Comparison of ENCODE assay signal across 11 cellular contexts in the genomic region with DNA sequence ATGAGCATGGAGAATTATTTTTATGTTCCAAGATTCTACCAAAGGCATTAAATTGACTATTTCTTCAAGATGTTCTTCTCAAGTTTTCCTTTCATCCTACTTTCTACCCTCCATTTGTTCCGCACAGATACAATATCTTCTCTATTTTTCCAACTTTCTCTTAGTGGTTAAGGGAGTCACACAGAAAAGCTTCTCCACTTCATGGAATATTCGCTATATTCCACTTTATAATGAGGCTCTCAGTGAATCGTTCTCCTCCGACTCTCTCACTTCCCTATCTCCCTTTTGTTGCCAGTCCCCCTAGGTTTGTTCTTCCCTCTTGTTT. TPM values are rescaled to one million over a fixed set of nuclear protein-coding genes. Genes with fewer than 3 reads are reported as not detected.
A peak's percentile ranks its signal among the peaks of the same experiment; 100 is the strongest.
DNase-seq lines count a peak whose midpoint lies in the region; TF ChIP-seq lines count a peak whose summit lies in the region.
"Had no signal": no experiment of that assay in that cellular context is flagged by ENCODE, and none has a peak within 500 bp of the region (broad histone marks: within the 10 kb centered on the region; RNA-seq: fewer than 3 reads in every experiment).

No MANE protein-coding gene starts in this region.

- in situ Hi-C loops in mammary epithelial cell (cut with MboI; ENCODE audit: low sequenced_read_pairs in 2 of 2): no loop called here

- peaks cover 11% of the 10 kb centered on the region for H3K4me1 Mint-ChIP-seq in activated CD4-positive, alpha-beta T cell treated with anti-CD3 and anti-CD28 coated beads, Interleukin-2, amount 10 ng/mL, durations not matched to agents 7 days and 5 days

- CTCF ChIA-PET in mammary epithelial cell (lab: Charles Lee; ENCODE audit: low non-redundant PET): no interaction called here
- CTCF ChIA-PET in activated CD4-positive, alpha-beta T cell treated with anti-CD3 and anti-CD28 coated beads, Interleukin-2, amount 10 ng/mL, durations not matched to agents 7 days and 5 days (lab: Charles Lee): no interaction called here

- H2AFZ ChIP-seq in mammary epithelial cell (ENCODE audit: low read depth, low read length): peak overlapping the region; percentile 88

- no peaks in the 10 kb centered on the region for H3K9me3 ChIP-seq in mammary epithelial cell (replicated peaks; ENCODE audit: insufficient read depth, low read length)
- H3K9me3 ChIP-seq in stomach: no peaks in the 10 kb centered on the region

- peaks cover 19% of the 10 kb centered on the region for H3K4me1 ChIP-seq in mammary epithelial cell (ENCODE audit: insufficient read depth, low read length)
- peaks cover 15 to 57% (median 34%) of the 10 kb centered on the region in 4 donors for H3K4me1 ChIP-seq in stomach

- H4K20me1 ChIP-seq in mammary epithelial cell (ENCODE audit: insufficient read depth, low read length): no peaks in the 10 kb centered on the region

- no peaks in the 10 kb centered on the region for H3K9me3 Mint-ChIP-seq in activated CD4-positive, alpha-beta T cell treated with anti-CD3 and anti-CD28 coated beads, Interleukin-2, amount 10 ng/mL, durations not matched to agents 7 days and 5 days

- H3K27ac Mint-ChIP-seq in activated CD4-positive, alpha-beta T cell treated with anti-CD3 and anti-CD28 coated beads, Interleukin-2, amount 10 ng/mL, durations not matched to agents 7 days and 5 days: no peak overlapping the region
- H3K27ac Mint-ChIP-seq: naive B cell had no signal

- no peak for TF ChIP-seq POLR2A in stomach (IDR thresholded peaks at IDR 0.05)

- POLR2A ChIA-PET in activated CD4-positive, alpha-beta T cell treated with anti-CD3 and anti-CD28 coated beads, Interleukin-2, amount 10 ng/mL, durations not matched to agents 7 days and 5 days (lab: Charles Lee): no interaction called here

- TF ChIP-seq RAD21 in Ishikawa (IDR thresholded peaks at IDR 0.05; ENCODE audit: low read depth): no peak

- H3K27me3 ChIP-seq in mammary epithelial cell (ENCODE audit: insufficient read depth, low read length): no peaks in the 10 kb centered on the region
- no peaks in the 10 kb centered on the region for H3K27me3 ChIP-seq in layer of hippocampus (ENCODE audit: control insufficient read depth, insufficient read depth, low read length)
- peaks cover 0 to 14% (median 0%) of the 10 kb centered on the region in 3 donors for H3K27me3 ChIP-seq in stomach

- H3K9ac ChIP-seq in mammary epithelial cell (ENCODE audit: insufficient read depth, low read length): peak overlapping the region; percentile 83

- H3K36me3 ChIP-seq in mammary epithelial cell (ENCODE audit: insufficient read depth, low read length) (no peaks in the 10 kb centered on the region), stomach (no peaks in the 10 kb centered on the region)

- H3K4me3 Mint-ChIP-seq in activated CD4-positive, alpha-beta T cell treated with anti-CD3 and anti-CD28 coated beads, Interleukin-2, amount 10 ng/mL, durations not matched to agents 7 days and 5 days: no peak overlapping the region

- peaks cover 61% of the 10 kb centered on the region for H3K27me3 Mint-ChIP-seq in activated CD4-positive, alpha-beta T cell treated with anti-CD3 and anti-CD28 coated beads, Interleukin-2, amount 10 ng/mL, durations not matched to agents 7 days and 5 days

- dilution Hi-C loops in mammary epithelial cell (cut with HindIII; ENCODE audit: low sequenced_read_pairs): loop anchor here (5.0 kb wide), 1 partner anchor 97 kb away; no protein-coding TSS in a partner anchor

- peaks cover 59% of the 10 kb centered on the region for H3K79me2 ChIP-seq in mammary epithelial cell (ENCODE audit: insufficient read depth, low read length)

- peak overlapping the region; percentile 87 for H3K27ac ChIP-seq in mammary epithelial cell (ENCODE audit: insufficient read depth, low read depth, low read length)
- peak overlapping the region; percentile 55 for H3K27ac ChIP-seq in layer of hippocampus (ENCODE audit: low read depth, low read length)
- H3K27ac ChIP-seq in stomach: peak overlapping the region in 4 of 5 donors; percentile 87 to 97 (median 94)

- no peak for TF ChIP-seq EP300 in Ishikawa (IDR thresholded peaks at IDR 0.05; ENCODE audit: borderline replicate concordance)
- TF ChIP-seq EP300 in stomach (IDR thresholded peaks at IDR 0.05): no peak

- peak overlapping the region; percentile 93 for H3K4me2 ChIP-seq in mammary epithelial cell (ENCODE audit: insufficient read depth, low read depth, low read length)

- peak overlapping the region; percentile 67 to 94 (median 74) for H3K4me3 ChIP-seq in mammary epithelial cell (replicated peaks in 1 of 3; ENCODE audit: insufficient read depth in 1 of 3, low read depth in 2 of 3, low read length in 3 of 3)
- peak overlapping the region; percentile 67 to 81 (median 78) for H3K4me3 ChIP-seq in stomach

- no peaks in the 10 kb centered on the region for H3K36me3 Mint-ChIP-seq in activated CD4-positive, alpha-beta T cell treated with anti-CD3 and anti-CD28 coated beads, Interleukin-2, amount 10 ng/mL, durations not matched to agents 7 days and 5 days (ENCODE audit: low read depth)

- DNase-seq in mammary epithelial cell (no peak), stomach (no peak), RPMI8226 (no peak), DMS 273 treated with DMSO at 0.1 percent for 48 hours (lab: John Stamatoyannopoulos, UW) (no peak)
- DNase-seq in activated effector memory CD4-positive, alpha-beta T cell treated with Interleukin-2 at 50 U/mL for 16 hours: no peak
- DNase-seq in activated CD4-positive, alpha-beta T cell treated with anti-CD3 and anti-CD28 coated beads, Interleukin-2, amount 10 ng/mL, durations not matched to agents 7 days and 5 days: no peak
- DNase-seq: GOT3, naive B cell, T1000 had no signal

- BruUV-seq in mammary epithelial cell (replicated peaks; lab: Mats Ljungman, UMichigan): TSS peak; percentile 28

- intact Hi-C loops in mammary epithelial cell (cut with micrococcal nuclease): no loop called here
- intact Hi-C loops in stomach (cut with DNase I; ENCODE audit: low total_unique reads): no loop called here

- WGBS in mammary epithelial cell (ENCODE audit: low coverage, missing lambda C conversion rate): 8% methylated on average over 4 of the region's 4 CpGs
- WGBS in stomach, 5 donors: 30 to 37% (median 35%) methylated on average over 4 of the region's 4 CpGs

- TF ChIP-seq CTCF in mammary epithelial cell (conservative IDR thresholded peaks at IDR 0.05 in 1 of 2, IDR thresholded peaks at IDR 0.05 in 1 of 2; ENCODE audit: extremely low read depth in 1 of 2, insufficient read depth in 1 of 2, low read depth in 1 of 2, low read length in 2 of 2): no peak
- no peak for TF ChIP-seq CTCF in stomach (IDR thresholded peaks at IDR 0.05)

TF ChIP-seq in Ishikawa, 13 proteins besides CTCF, POLR2A, EP300 and RAD21:
- no peak for TF ChIP-seq TAF1 (IDR thresholded peaks at IDR 0.05; ENCODE audit: low read depth)
- TF ChIP-seq MAX (IDR thresholded peaks at IDR 0.05): 0 out of 2 replicates have a peak, but pooled peaks have one; percentile 9

RNA-seq across cellular contexts. Expression of gene SH3D19, which starts 1.3 kb away (rescaled TPM):
- total RNA-seq in mammary epithelial cell (10 to 100 TPM; 42.7 to 69.3 TPM), stomach (100 to 1,000 TPM in 2 of 5 donors, 10 to 100 TPM in 3; 54.3 to 129 (median 93.7) TPM)
- polyA plus RNA-seq in mammary epithelial cell (15.8 TPM), stomach (10 to 100 TPM; 11.0 to 40.6 (median 29.0) TPM)
- 113 TPM for polyA minus RNA-seq in mammary epithelial cell
- total RNA-seq in activated CD4-positive, alpha-beta T cell treated with anti-CD3 and anti-CD28 coated beads, Interleukin-2, amount 10 ng/mL, durations not matched to agents 7 days and 5 days: not detected

RNA-seq across cellular contexts. Expression of gene PRSS48, which starts 47.1 kb away (rescaled TPM):
- under 1 TPM in 1 of 2 donors, not detected in 1; 0.17 TPM for total RNA-seq in mammary epithelial cell
- not detected for polyA plus RNA-seq in mammary epithelial cell
- not detected for polyA minus RNA-seq in mammary epithelial cell
- total RNA-seq in stomach: not detected
- not detected for polyA plus RNA-seq in stomach
- total RNA-seq in activated CD4-positive, alpha-beta T cell treated with anti-CD3 and anti-CD28 coated beads, Interleukin-2, amount 10 ng/mL, durations not matched to agents 7 days and 5 days: not detected

Comparison
In these comparisons a context has a peak if more than half of its experiments do, and no peak if none do; other contexts are left out.
1. RNA of gene SH3D19, which starts 1.3 kb away (total RNA-seq): 54.3 to 129 TPM in stomach and 42.7 to 69.3 TPM in mammary epithelial cell; not detected in activated CD4-positive, alpha-beta T cell treated with anti-CD3 and anti-CD28 coated beads, Interleukin-2, amount 10 ng/mL, durations not matched to agents 7 days and 5 days; every median in the first group is over 10 times any median in the second.
2. Peak in every context shown above with its lines, with median percentiles within 50 percentile points of each other: H3K27ac ChIP-seq.